8 cellular contexts compared by ENCODE assay signal in the genomic region with DNA sequence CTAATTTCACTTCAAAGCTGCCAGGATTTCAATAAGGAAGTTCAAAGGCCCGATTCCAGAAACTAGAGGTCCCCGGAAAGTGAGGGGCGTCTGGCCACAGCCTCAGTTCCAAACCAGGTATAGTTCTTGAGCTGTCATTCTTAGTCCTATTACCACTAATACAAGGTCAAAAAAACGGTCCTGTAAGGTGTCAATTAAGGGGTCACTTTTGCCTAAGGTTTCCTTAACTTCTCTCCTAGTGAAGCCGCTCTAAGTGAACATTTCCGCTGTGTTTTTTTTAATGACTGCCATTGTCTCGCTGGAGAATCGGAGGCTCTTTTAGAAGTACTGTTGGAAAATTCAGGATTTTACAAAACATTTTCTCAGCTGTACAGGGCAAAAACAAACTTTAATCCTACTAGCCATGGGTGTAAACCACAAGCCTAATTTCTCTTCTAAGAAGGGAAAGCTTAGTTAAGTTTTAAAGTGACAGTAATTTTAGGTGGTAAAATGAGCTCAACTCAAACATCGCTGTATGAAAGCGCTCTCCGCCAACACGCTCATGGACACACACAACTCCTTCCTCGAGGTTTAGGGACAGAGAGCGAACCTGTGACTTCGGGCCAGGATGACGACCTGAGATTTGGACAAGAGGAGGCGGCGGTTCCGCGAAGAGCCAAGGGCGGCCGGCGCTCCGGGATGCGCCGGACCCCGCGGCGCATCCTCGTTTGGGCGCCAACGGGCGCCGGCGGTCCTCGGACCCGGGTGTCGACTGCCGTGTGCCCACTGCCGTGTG.
DNase-seq lines count a peak whose midpoint lies in the region; ATAC-seq and TF ChIP-seq lines count a peak whose summit lies in the region.

No MANE protein-coding gene starts in this region.

- intact Hi-C loops in posterior vena cava (cut with DNase I), result no loop called here

- in situ Hi-C loops in G401 (cut with HindIII; ENCODE audit: low sequenced_read_pairs), result no loop called here

- peak overlapping the region; percentile 82 for H3K4me3 ChIP-seq in fibroblast of mammary gland (ENCODE audit: control insufficient read depth, low read depth, low read length)

- DNase-seq in G401 (ENCODE audit: low spot score) (peak; percentile 47), HCEC 1CT (peak; percentile 48), T-helper 9 cell (peak; percentile 0), fibroblast of mammary gland (ENCODE audit: low read depth) (no peak), posterior vena cava (ENCODE audit: low spot score) (peak; percentile 64), NCI-H128 (lab: John Stamatoyannopoulos, UW; ENCODE audit: unreplicated experiment) (no peak), NOMO-1 treated with dmso at 0.1 percent for 144 hours (lab: John Stamatoyannopoulos, UW; ENCODE audit: unreplicated experiment) (no peak)

- no peak for TF ChIP-seq CTCF in fibroblast of mammary gland (conservative IDR thresholded peaks at IDR 0.05; ENCODE audit: control insufficient read depth, insufficient read depth, low read depth, low read length)

- ATAC-seq in HG03196 (IDR thresholded peaks at IDR 0.05; ENCODE audit: unreplicated experiment), result no peak

Comparison
In these comparisons a context has a peak if more than half of its experiments do, and no peak if none do; other contexts are left out.
1. DNase-seq: peak in G401 (single experiment), HCEC 1CT (single experiment), T-helper 9 cell (single experiment) and posterior vena cava (single experiment); none in fibroblast of mammary gland (single experiment), NCI-H128 (single experiment) and NOMO-1 treated with dmso at 0.1 percent for 144 hours (single experiment).